Comparison of ENCODE assay signal across 12 cellular contexts in genomic region chr5:38404667-38405276, GRCh38.
DNase-seq lines count a peak whose midpoint lies in the region; ATAC-seq and TF ChIP-seq lines count a peak whose summit lies in the region.
"Had no signal": no experiment of that assay in that cellular context is flagged by ENCODE, and none has a peak within 500 bp of the region (broad histone marks: within the 10 kb centered on the region; RNA-seq: fewer than 3 reads in every experiment).

No MANE protein-coding gene starts in this region.

- DNase-seq in DMS 273 (lab: John Stamatoyannopoulos, UW; ENCODE audit: unreplicated experiment): peak; percentile 15
- no peak for DNase-seq in DMS 273 treated with DMSO at 0.1 percent for 48 hours (lab: John Stamatoyannopoulos, UW)
- DNase-seq in HPDE6-E6E7 (ENCODE audit: extremely low spot score): peak; percentile 10
- peak in 3 of 4 donors; percentile 28 to 59 (median 39) for DNase-seq in body of pancreas
- DNase-seq: activated T-cell treated with anti-CD3 and anti-CD28 coated beads for 4 hours, NCI-H187 treated with DMSO at 0.1 percent for 48 hours had no signal

- ATAC-seq in body of pancreas: no peak
- no peak for ATAC-seq in GM18909 (IDR thresholded peaks at IDR 0.05; ENCODE audit: poor library complexity, unreplicated experiment)
- ATAC-seq in HG03354 (IDR thresholded peaks at IDR 0.05; ENCODE audit: poor library complexity, severe bottlenecking, unreplicated experiment): no peak
- ATAC-seq in GM21723 (IDR thresholded peaks at IDR 0.05; ENCODE audit: unreplicated experiment): no peak
- ATAC-seq: T-cell had no signal

- H3K27me3 ChIP-seq in body of pancreas (no peaks in the 10 kb centered on the region), liver (ENCODE audit: control insufficient read depth in 4 of 4, insufficient read depth in 4 of 4, low read length in 3 of 4) (no peaks in the 10 kb centered on the region)

- no peak overlapping the region for H3K9ac ChIP-seq in liver (ENCODE audit: low read depth in 1 of 2, low read length in 2 of 2)

- TF ChIP-seq CTCF in body of pancreas (IDR thresholded peaks at IDR 0.05) (peak; percentile 10 to 51 (median 27)), liver (IDR thresholded peaks at IDR 0.05; ENCODE audit: low read depth, low read length, missing input control) (peak; percentile 41)

- peak; percentile 62 to 80 for TF ChIP-seq RAD21 in liver (IDR thresholded peaks at IDR 0.05)

- H3K9me3 ChIP-seq in body of pancreas: no peaks in the 10 kb centered on the region
- H3K9me3 ChIP-seq in liver (ENCODE audit: control insufficient read depth in 4 of 4, low read length in 3 of 4): no peaks in the 10 kb centered on the region
- H3K9me3 ChIP-seq: neutrophil had no signal

- H3K27ac ChIP-seq in body of pancreas: no peak overlapping the region
- H3K27ac ChIP-seq in liver (ENCODE audit: low read depth in 1 of 2, low read length in 2 of 2): no peak overlapping the region
- H3K27ac ChIP-seq: neutrophil had no signal

- H3K4me1 ChIP-seq in body of pancreas (no peaks in the 10 kb centered on the region), liver (ENCODE audit: control insufficient read depth in 4 of 4, insufficient read depth in 4 of 4, low read length in 3 of 4) (no peaks in the 10 kb centered on the region)

- no peak for TF ChIP-seq POLR2A in body of pancreas (IDR thresholded peaks at IDR 0.05)

- WGBS in body of pancreas, 2 donors: 30 to 33% methylated on average over 4 of the region's 4 CpGs
- WGBS in liver: 54% methylated on average over 4 of the region's 4 CpGs

- H3K36me3 ChIP-seq in body of pancreas (replicated peaks in 1 of 2; ENCODE audit: insufficient read depth in 1 of 2, low read depth in 2 of 2) (no peaks in the 10 kb centered on the region), liver (ENCODE audit: control insufficient read depth in 4 of 4, insufficient read depth in 3 of 4, low read depth in 1 of 4, low read length in 3 of 4) (no peaks in the 10 kb centered on the region)
- H3K36me3 ChIP-seq: neutrophil had no signal

- H3K4me3 ChIP-seq in body of pancreas (no peak overlapping the region), liver (ENCODE audit: low read depth in 1 of 3, low read length in 3 of 3) (no peak overlapping the region)

- intact Hi-C loops in body of pancreas (cut with DNase I): no loop called here

TF ChIP-seq in liver, 16 proteins besides CTCF, POLR2A, EP300 and RAD21:
- TF ChIP-seq MAX (IDR thresholded peaks at IDR 0.05): no peak
- TF ChIP-seq HNF4A (conservative IDR thresholded peaks at IDR 0.05): peak in 1 of 2 donors; percentile 21
